Comparison of ENCODE assay signal across 7 cellular contexts in genomic region chr12:32899823-32900222, GRCh38. TPM values are rescaled to one million over a fixed set of nuclear protein-coding genes. Genes with fewer than 3 reads are reported as not detected.
"Had no signal": no experiment of that assay in that cellular context is flagged by ENCODE, and none has a peak within 500 bp of the region (broad histone marks: within the 10 kb centered on the region; RNA-seq: fewer than 3 reads in every experiment).

No MANE protein-coding gene starts in this region.

RNA-seq across cellular contexts. Expression of gene PKP2, which starts 3.2 kb away (rescaled TPM):
- total RNA-seq: activated CD4-positive, alpha-beta memory T cell treated with anti-CD3 and anti-CD28 coated beads, Interleukin-2, amount 10 ng/mL, durations not matched to agents 7 days and 5 days; activated CD4-positive, alpha-beta T cell treated with anti-CD3 and anti-CD28 coated beads, Interleukin-2, amount 10 ng/mL, durations not matched to agents 7 days and 5 days; activated CD8-positive, alpha-beta memory T cell treated with anti-CD3 and anti-CD28 coated beads, Interleukin-2, amount 10 ng/mL, durations not matched to agents 7 days and 5 days; activated CD8-positive, alpha-beta T cell treated with anti-CD3 and anti-CD28 coated beads, Interleukin-2, amount 10 ng/mL, durations not matched to agents 7 days and 5 days; activated T-helper 2 cell treated with anti-CD3 and anti-CD28 coated beads, Interferon-gamma antibody, Interleukin-2, Interleukin-4, amounts not matched to agents 10 μg/mL and 5 μg/mL and 100 μg/mL, durations not matched to agents 14 hours and 24 hours and 36 hours; ascending aorta; T-helper 1 cell treated with Interleukin-12 subunit alpha and Interleukin-12 subunit beta and Interleukin-4 antibody, amounts not matched to agents 30 ng/mL and 1 ng/mL, for 36 hours had no signal
